1 cellular context compared by ENCODE assay signal in the genomic region with DNA sequence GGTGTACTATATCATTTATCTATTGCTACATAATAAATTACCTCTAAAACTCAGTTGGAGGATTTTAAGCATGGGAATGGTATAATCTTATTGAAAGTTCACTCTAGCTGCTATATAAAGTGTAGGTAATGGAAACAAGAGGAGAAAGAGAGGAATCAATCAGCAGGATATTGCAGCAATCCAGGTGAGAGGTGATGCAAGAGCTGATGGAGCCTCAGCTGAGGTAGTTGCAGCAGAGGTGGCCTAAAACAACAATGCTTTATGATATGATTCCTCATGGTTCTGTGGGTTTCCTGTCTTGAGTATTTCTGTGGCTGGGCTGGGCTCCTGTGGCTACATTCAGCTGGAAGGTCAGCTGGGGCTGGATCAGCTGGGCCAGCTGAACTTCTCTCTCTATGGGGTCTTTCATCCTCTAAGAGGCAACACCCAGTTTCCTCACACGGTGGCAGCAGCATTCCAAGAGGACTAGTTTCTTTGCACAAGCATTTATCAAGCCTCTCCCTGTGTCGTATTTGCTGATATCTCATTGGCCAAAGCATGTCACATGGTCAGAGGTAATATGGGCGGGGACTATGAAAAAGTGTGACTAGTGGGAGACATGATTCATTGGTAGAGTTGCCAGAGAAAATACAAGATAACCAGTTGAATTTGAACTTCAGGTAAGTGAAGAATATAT.
A peak's percentile ranks its signal among the peaks of the same experiment; 100 is the strongest.
TF ChIP-seq lines count a peak whose summit lies in the region.

No MANE protein-coding gene starts in this region.

TF ChIP-seq in H1, 55 proteins besides CTCF, POLR2A, EP300 and RAD21 (continued from another document):
- TF ChIP-seq, protein P1, sequence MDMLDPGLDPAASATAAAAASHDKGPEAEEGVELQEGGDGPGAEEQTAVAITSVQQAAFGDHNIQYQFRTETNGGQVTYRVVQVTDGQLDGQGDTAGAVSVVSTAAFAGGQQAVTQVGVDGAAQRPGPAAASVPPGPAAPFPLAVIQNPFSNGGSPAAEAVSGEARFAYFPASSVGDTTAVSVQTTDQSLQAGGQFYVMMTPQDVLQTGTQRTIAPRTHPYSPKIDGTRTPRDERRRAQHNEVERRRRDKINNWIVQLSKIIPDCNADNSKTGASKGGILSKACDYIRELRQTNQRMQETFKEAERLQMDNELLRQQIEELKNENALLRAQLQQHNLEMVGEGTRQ (IDR thresholded peaks at IDR 0.05; ENCODE audit: low read length), result peak; percentile 80
- TF ChIP-seq CTBP2 (IDR thresholded peaks at IDR 0.05; ENCODE audit: borderline replicate concordance, insufficient read depth, insufficient read length, low read length), result no peak
- TF ChIP-seq, protein P2, sequence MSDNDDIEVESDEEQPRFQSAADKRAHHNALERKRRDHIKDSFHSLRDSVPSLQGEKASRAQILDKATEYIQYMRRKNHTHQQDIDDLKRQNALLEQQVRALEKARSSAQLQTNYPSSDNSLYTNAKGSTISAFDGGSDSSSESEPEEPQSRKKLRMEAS (IDR thresholded peaks at IDR 0.05), result 0 out of 2 replicates have a peak, but pooled peaks have one; percentile 23
- TF ChIP-seq, protein P3, sequence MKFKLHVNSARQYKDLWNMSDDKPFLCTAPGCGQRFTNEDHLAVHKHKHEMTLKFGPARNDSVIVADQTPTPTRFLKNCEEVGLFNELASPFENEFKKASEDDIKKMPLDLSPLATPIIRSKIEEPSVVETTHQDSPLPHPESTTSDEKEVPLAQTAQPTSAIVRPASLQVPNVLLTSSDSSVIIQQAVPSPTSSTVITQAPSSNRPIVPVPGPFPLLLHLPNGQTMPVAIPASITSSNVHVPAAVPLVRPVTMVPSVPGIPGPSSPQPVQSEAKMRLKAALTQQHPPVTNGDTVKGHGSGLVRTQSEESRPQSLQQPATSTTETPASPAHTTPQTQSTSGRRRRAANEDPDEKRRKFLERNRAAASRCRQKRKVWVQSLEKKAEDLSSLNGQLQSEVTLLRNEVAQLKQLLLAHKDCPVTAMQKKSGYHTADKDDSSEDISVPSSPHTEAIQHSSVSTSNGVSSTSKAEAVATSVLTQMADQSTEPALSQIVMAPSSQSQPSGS (IDR thresholded peaks at IDR 0.05; ENCODE audit: low read length), result no peak
- TF ChIP-seq TEAD4 (IDR thresholded peaks at IDR 0.05; ENCODE audit: low read depth, low read length), result no peak
- no peak for TF ChIP-seq NANOG (IDR thresholded peaks at IDR 0.05; ENCODE audit: insufficient read depth, low read depth, low read length, poor library complexity, severe bottlenecking)
- TF ChIP-seq, protein P4, sequence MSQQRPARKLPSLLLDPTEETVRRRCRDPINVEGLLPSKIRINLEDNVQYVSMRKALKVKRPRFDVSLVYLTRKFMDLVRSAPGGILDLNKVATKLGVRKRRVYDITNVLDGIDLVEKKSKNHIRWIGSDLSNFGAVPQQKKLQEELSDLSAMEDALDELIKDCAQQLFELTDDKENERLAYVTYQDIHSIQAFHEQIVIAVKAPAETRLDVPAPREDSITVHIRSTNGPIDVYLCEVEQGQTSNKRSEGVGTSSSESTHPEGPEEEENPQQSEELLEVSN (IDR thresholded peaks at IDR 0.05), result peak; percentile 55; the same call in 1 of the 2 replicates
- TF ChIP-seq EGR1 (IDR thresholded peaks at IDR 0.05; ENCODE audit: borderline replicate concordance, low read depth, low read length), result no peak
- TF ChIP-seq CEBPB (IDR thresholded peaks at IDR 0.05; ENCODE audit: low read depth, low read length), result peak; percentile 85
- TF ChIP-seq, protein P5, sequence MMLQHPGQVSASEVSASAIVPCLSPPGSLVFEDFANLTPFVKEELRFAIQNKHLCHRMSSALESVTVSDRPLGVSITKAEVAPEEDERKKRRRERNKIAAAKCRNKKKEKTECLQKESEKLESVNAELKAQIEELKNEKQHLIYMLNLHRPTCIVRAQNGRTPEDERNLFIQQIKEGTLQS (IDR thresholded peaks at IDR 0.05; ENCODE audit: insufficient read depth, low read depth, low read length), result peak; percentile 28; the same call in 1 of the 2 replicates
- peak; percentile 67 to 79; a peak in 2 of 4 replicates for TF ChIP-seq SIN3A (conservative IDR thresholded peaks at IDR 0.05 in 1 of 2, IDR thresholded peaks at IDR 0.05 in 1 of 2; ENCODE audit: low read depth in 1 of 2, low read length in 2 of 2)
